ENCODE assay signal across 10 cellular contexts in genomic region chr10:29647483-29647882, GRCh38. TPM values are rescaled to one million over a fixed set of nuclear protein-coding genes. Genes with fewer than 3 reads are reported as not detected.
DNase-seq lines count a peak whose midpoint lies in the region; ATAC-seq and TF ChIP-seq lines count a peak whose summit lies in the region.
"Had no signal": no experiment of that assay in that cellular context is flagged by ENCODE, and none has a peak within 500 bp of the region (broad histone marks: within the 10 kb centered on the region; RNA-seq: fewer than 3 reads in every experiment).

No MANE protein-coding gene starts in this region.

- no peaks in the 10 kb centered on the region for H3K27me3 Mint-ChIP-seq in central memory CD8-positive, alpha-beta T cell
- peaks cover 9 to 18% of the 10 kb centered on the region in 2 donors for H3K27me3 Mint-ChIP-seq in natural killer cell treated with Interleukin-12 subunit alpha and Interleukin-12 subunit beta and Interleukin-15 and Interleukin-18, amount 100 ng/mL, for 72 hours

- H3K36me3 ChIP-seq in left ventricle myocardium inferior (no peaks in the 10 kb centered on the region), vagina (no peaks in the 10 kb centered on the region), BE2C (peaks cover 3% of the 10 kb centered on the region; the same call in 1 of the 2 replicates)

- H3K9me3 ChIP-seq in left ventricle myocardium inferior (replicated peaks) (no peaks in the 10 kb centered on the region), right cardiac atrium (ENCODE audit: control insufficient read depth, low read length) (no peaks in the 10 kb centered on the region), vagina (no peaks in the 10 kb centered on the region), BE2C (no peaks in the 10 kb centered on the region; the same call in 1 of the 2 replicates)

- TF ChIP-seq CTCF in left ventricle myocardium inferior (IDR thresholded peaks at IDR 0.05; ENCODE audit: borderline replicate concordance), result no peak
- TF ChIP-seq CTCF in vagina (IDR thresholded peaks at IDR 0.05), result no peak
- no peak for TF ChIP-seq CTCF in BE2C (IDR thresholded peaks at IDR 0.05; ENCODE audit: low read depth, low read length)

- H3K4me1 ChIP-seq in left ventricle myocardium inferior, result peaks cover 62% of the 10 kb centered on the region
- peaks cover 15% of the 10 kb centered on the region for H3K4me1 ChIP-seq in right cardiac atrium (ENCODE audit: control insufficient read depth, insufficient read depth, low read length)
- peaks cover 62% of the 10 kb centered on the region for H3K4me1 ChIP-seq in vagina
- H3K4me1 ChIP-seq in BE2C, result peaks cover 28% of the 10 kb centered on the region

- H3K27me3 ChIP-seq in left ventricle myocardium inferior (ENCODE audit: low read depth) (no peaks in the 10 kb centered on the region), right cardiac atrium (ENCODE audit: control insufficient read depth, insufficient read depth) (no peaks in the 10 kb centered on the region), vagina (no peaks in the 10 kb centered on the region), BE2C (no peaks in the 10 kb centered on the region)

- DNase-seq in left ventricle myocardium inferior (no peak), right cardiac atrium (no peak), vagina (ENCODE audit: extremely low spot score in 2 of 2) (no peak), BE2C (no peak)
- no peak for DNase-seq in central memory CD8-positive, alpha-beta T cell (ENCODE audit: low spot score in 2 of 2)
- no peak for DNase-seq in natural killer cell treated with Interleukin-12 subunit alpha and Interleukin-12 subunit beta and Interleukin-15 and Interleukin-18, amount 100 ng/mL, for 72 hours (ENCODE audit: low spot score)
- no peak for DNase-seq in effector CD4-positive, alpha-beta T cell
- DNase-seq: AML-193, posterior cingulate gyrus had no signal

- H3K4me1 Mint-ChIP-seq in central memory CD8-positive, alpha-beta T cell, result peaks cover 44% of the 10 kb centered on the region
- peaks cover 49 to 50% of the 10 kb centered on the region in 2 donors for H3K4me1 Mint-ChIP-seq in natural killer cell treated with Interleukin-12 subunit alpha and Interleukin-12 subunit beta and Interleukin-15 and Interleukin-18, amount 100 ng/mL, for 72 hours (ENCODE audit: low read depth in 2 of 2)

- peak overlapping the region; percentile 23 for H3K4me3 Mint-ChIP-seq in central memory CD8-positive, alpha-beta T cell
- H3K4me3 Mint-ChIP-seq in natural killer cell treated with Interleukin-12 subunit alpha and Interleukin-12 subunit beta and Interleukin-15 and Interleukin-18, amount 100 ng/mL, for 72 hours, result peak overlapping the region; percentile 76

- H3K9me3 Mint-ChIP-seq in central memory CD8-positive, alpha-beta T cell, result no peaks in the 10 kb centered on the region
- no peaks in the 10 kb centered on the region for H3K9me3 Mint-ChIP-seq in natural killer cell treated with Interleukin-12 subunit alpha and Interleukin-12 subunit beta and Interleukin-15 and Interleukin-18, amount 100 ng/mL, for 72 hours

- H3K27ac ChIP-seq in left ventricle myocardium inferior (replicated peaks) (peak overlapping the region; percentile 72), right cardiac atrium (ENCODE audit: low read length) (no peak overlapping the region), vagina (peak overlapping the region; percentile 73)

- H3K4me3 ChIP-seq in left ventricle myocardium inferior (peak overlapping the region; percentile 6), right cardiac atrium (ENCODE audit: low read length) (no peak overlapping the region), vagina (no peak overlapping the region), BE2C (ENCODE audit: low read depth, low read length) (no peak overlapping the region)

- TF ChIP-seq POLR2A in vagina (IDR thresholded peaks at IDR 0.05), result no peak

- ATAC-seq in right cardiac atrium (no peak), GM18873 (IDR thresholded peaks at IDR 0.05; ENCODE audit: low FRiP score, unreplicated experiment) (no peak)
- ATAC-seq in central memory CD8-positive, alpha-beta T cell (replicated peaks; ENCODE audit: extremely low read depth, poor library complexity, severe bottlenecking), result no peak
- ATAC-seq in natural killer cell treated with Interleukin-12 subunit alpha and Interleukin-12 subunit beta and Interleukin-15 and Interleukin-18, amount 100 ng/mL, for 72 hours, result no peak

- WGBS in right cardiac atrium, result 57% methylated on average over 5 of the region's 5 CpGs

- peaks cover 4% of the 10 kb centered on the region for H3K36me3 Mint-ChIP-seq in central memory CD8-positive, alpha-beta T cell (ENCODE audit: insufficient read depth)
- H3K36me3 Mint-ChIP-seq in natural killer cell treated with Interleukin-12 subunit alpha and Interleukin-12 subunit beta and Interleukin-15 and Interleukin-18, amount 100 ng/mL, for 72 hours, result no peaks in the 10 kb centered on the region

- no peak overlapping the region for H3K27ac Mint-ChIP-seq in central memory CD8-positive, alpha-beta T cell (ENCODE audit: low read depth)
- peak overlapping the region; percentile 35 to 51 for H3K27ac Mint-ChIP-seq in natural killer cell treated with Interleukin-12 subunit alpha and Interleukin-12 subunit beta and Interleukin-15 and Interleukin-18, amount 100 ng/mL, for 72 hours

- intact Hi-C loops in left ventricle myocardium inferior (cut with micrococcal nuclease), result no loop called here
- intact Hi-C loops in right cardiac atrium (cut with DNase I), result loop anchor here in 1 of 4 donors (10.0 kb wide), 1 partner anchor 87 kb away; no protein-coding TSS in a partner anchor
- intact Hi-C loops in vagina (cut with DNase I), result no loop called here

RNA-seq across cellular contexts. Expression of gene SVIL, which starts 12.7 kb away (rescaled TPM):
- total RNA-seq in left ventricle myocardium inferior, result 403 TPM
- 100 to 1,000 TPM; 254 to 374 (median 287) TPM for total RNA-seq in right cardiac atrium
- 106 TPM for polyA plus RNA-seq in right cardiac atrium
- total RNA-seq in natural killer cell treated with Interleukin-12 subunit alpha and Interleukin-12 subunit beta and Interleukin-15 and Interleukin-18, amount 100 ng/mL, for 72 hours, result 10 to 100 TPM in 1 of 2 donors, 1 to 10 TPM in 1; 6.8 to 18.8 TPM
- total RNA-seq in vagina, result 111 TPM
- 16.1 TPM for polyA plus RNA-seq in BE2C (2012; ENCODE audit: insufficient read depth, insufficient read length, low read depth)
